In genomic region chr3:183050706-183051105, GRCh38 we compare ENCODE assay signal across 22 cellular contexts. TPM values are rescaled to one million over a fixed set of nuclear protein-coding genes. Genes with fewer than 3 reads are reported as not detected.
DNase-seq lines count a peak whose midpoint lies in the region; ATAC-seq, FAIRE-seq and TF ChIP-seq lines count a peak whose summit lies in the region.
"Had no signal": no experiment of that assay in that cellular context is flagged by ENCODE, and none has a peak within 500 bp of the region (broad histone marks: within the 10 kb centered on the region; RNA-seq: fewer than 3 reads in every experiment).

No MANE protein-coding gene starts in this region.

- H4K20me1 ChIP-seq in GM12878 (ENCODE audit: control insufficient read depth, insufficient read depth): peaks cover 4% of the 10 kb centered on the region; the same call in 1 of the 2 replicates
- H4K20me1 ChIP-seq: BLaER1 had no signal

- CTCF ChIA-PET in A673 (lab: Charles Lee): no interaction called here
- CTCF ChIA-PET in GM12878 (lab: Yijun Ruan, JAX): interaction anchor here (0.6 to 0.7 kb wide), 2 partner anchors 34 to 333 kb away, joined by 3 read pairs; no protein-coding TSS in a partner anchor

- DNase-seq in A673 (ENCODE audit: low spot score) (peak; percentile 11), GM12878 (ENCODE audit: low read depth, low spot score) (no peak), dermis microvascular lymphatic vessel endothelial cell (ENCODE audit: low read depth in 2 of 2) (peak; percentile 2 to 20), foreskin melanocyte (peak; percentile 51), NCI-H1092 treated with DMSO at 0.1 percent for 48 hours (lab: John Stamatoyannopoulos, UW) (no peak), HPDE6-E6E7 (ENCODE audit: extremely low spot score) (no peak), NCI-H345 treated with DMSO at 0.1 percent for 48 hours (lab: John Stamatoyannopoulos, UW; ENCODE audit: unreplicated experiment) (no peak)
- DNase-seq: Calu3; CD4-positive, alpha-beta memory T cell; DMS 273 treated with DMSO at 0.1 percent for 48 hours; DMS53; DND-41; EL; H7; HFFc6 had no signal

- TF ChIP-seq CTCF in A673 (conservative IDR thresholded peaks at IDR 0.05; ENCODE audit: low read depth, low read length) (no peak), GM12878 (IDR thresholded peaks at IDR 0.05 in 2 of 3, conservative IDR thresholded peaks at IDR 0.05 in 1 of 3; ENCODE audit: control insufficient read depth in 2 of 3, extremely low read depth in 1 of 3, insufficient read depth in 1 of 3, low read depth in 3 of 3, low read length in 3 of 3) (no peak)

- H3K4me2 ChIP-seq in GM12878 (ENCODE audit: control insufficient read depth, insufficient read depth): no peak overlapping the region
- H3K4me2 ChIP-seq: A549, BLaER1, GM23338 had no signal

- in situ Hi-C loops in GM12878 (cut with MboI): no loop called here

- H3K27ac ChIP-seq in A673 (ENCODE audit: low read depth, low read length, poor library complexity, severe bottlenecking) (no peak overlapping the region), GM12878 (ENCODE audit: control insufficient read depth, insufficient read depth) (no peak overlapping the region)
- H3K27ac ChIP-seq: 22Rv1, A549, BLaER1 had no signal

- H3K9me3 ChIP-seq in A673 (ENCODE audit: low read depth, low read length, poor library complexity, severe bottlenecking) (peaks cover 3% of the 10 kb centered on the region), GM12878 (replicated peaks; ENCODE audit: control insufficient read depth, insufficient read depth, low read length) (no peaks in the 10 kb centered on the region)
- H3K9me3 ChIP-seq: A549 had no signal

- BruUV-seq in A673 (replicated peaks; lab: Mats Ljungman, UMichigan) (no TSS peak), GM12878 (replicated peaks; lab: Mats Ljungman, UMichigan) (TSS peak; percentile 28)

- intact Hi-C loops in A673 (cut with micrococcal nuclease; ENCODE audit: unreplicated experiment): no loop called here
- intact Hi-C loops in GM12878 (cut with micrococcal nuclease; ENCODE audit: unreplicated experiment): no loop called here

- FAIRE-seq in GM12878 (lab: Jason Lieb, UNC): no peak
- FAIRE-seq: A549, GM12892, GM18507 had no signal

- no peak for TF ChIP-seq POLR2A in GM12878 (IDR thresholded peaks at IDR 0.05; ENCODE audit: low read depth, low read length)

- H3K27me3 ChIP-seq in A673 (replicated peaks; ENCODE audit: insufficient read depth, low read depth, low read length, poor library complexity) (no peaks in the 10 kb centered on the region), GM12878 (replicated peaks in 1 of 2; ENCODE audit: control insufficient read depth in 2 of 2, insufficient read depth in 2 of 2, low read length in 1 of 2) (no peaks in the 10 kb centered on the region)
- H3K27me3 ChIP-seq: BLaER1 had no signal

- SMC1A ChIA-PET in GM12878 (lab: Charles Lee; ENCODE audit: uncharacterized antibody, unreplicated experiment): interaction anchor here (0.6 to 2.3 kb wide), 6 partner anchors 76 to 337 kb away, joined by 3 to 6 read pairs (median 3); no protein-coding TSS in a partner anchor

- H3K4me3 ChIP-seq in A673 (ENCODE audit: low read depth, low read length, poor library complexity, severe bottlenecking) (no peak overlapping the region), GM12878 (no peak overlapping the region)
- H3K4me3 ChIP-seq: A549, BLaER1, GM23338 had no signal

- no peak overlapping the region for H2AFZ ChIP-seq in GM12878 (ENCODE audit: control insufficient read depth, low read depth, low read length)
- H2AFZ ChIP-seq: GM23338 had no signal

- no peak overlapping the region for H3K9ac ChIP-seq in GM12878 (ENCODE audit: control insufficient read depth, insufficient read depth, low read length)
- H3K9ac ChIP-seq: BLaER1 had no signal

- H3K36me3 ChIP-seq in A673 (ENCODE audit: insufficient read depth, low read length, poor library complexity, severe bottlenecking) (peaks cover 15% of the 10 kb centered on the region), GM12878 (ENCODE audit: control insufficient read depth in 2 of 2, insufficient read depth in 2 of 2, low read length in 1 of 2) (peaks cover 0 to 7% of the 10 kb centered on the region in 2 experiments; a peak in 2 of 4 replicates)

- no peak for TF ChIP-seq EP300 in GM12878 (IDR thresholded peaks at IDR 0.05; ENCODE audit: borderline replicate concordance in 1 of 2, control insufficient read depth in 1 of 2, low read depth in 2 of 2, low read length in 2 of 2)

- no peaks in the 10 kb centered on the region for H3K79me2 ChIP-seq in GM12878 (ENCODE audit: control insufficient read depth, insufficient read depth, low read length)

- no peaks in the 10 kb centered on the region for H3K4me1 ChIP-seq in A673 (ENCODE audit: insufficient read depth, low read length, poor library complexity, severe bottlenecking)
- peaks cover 14% of the 10 kb centered on the region for H3K4me1 ChIP-seq in GM12878 (ENCODE audit: control insufficient read depth, insufficient read depth, low read length)
- H3K4me1 ChIP-seq: A549, BLaER1 had no signal

- RAD21 ChIA-PET in GM12878 (lab: Charles Lee; ENCODE audit: unreplicated experiment): no interaction called here

- no peak for ATAC-seq in GM12878
- ATAC-seq: A549, GM23338, HCT116 had no signal

- POLR2A ChIA-PET in A673 (lab: Charles Lee; ENCODE audit: low non-redundant PET) (no interaction called here), GM12878 (lab: Charles Lee) (interaction anchor here (0.5 to 1.0 kb wide), 2 partner anchors 17 to 35 kb away, joined by 3 to 9 read pairs; no protein-coding TSS in a partner anchor)

- no peak for TF ChIP-seq RAD21 in GM12878 (IDR thresholded peaks at IDR 0.05; ENCODE audit: insufficient read depth, low read depth, low read length)

TF ChIP-seq in GM12878, 131 proteins besides CTCF, POLR2A, EP300 and RAD21:
- no peak for TF ChIP-seq SUZ12 (IDR thresholded peaks at IDR 0.05; ENCODE audit: unreplicated experiment)
- no peak for TF ChIP-seq MEF2A (IDR thresholded peaks at IDR 0.05; ENCODE audit: insufficient read depth, low read depth, low read length)
- TF ChIP-seq RFX5 (IDR thresholded peaks at IDR 0.05; ENCODE audit: low read depth, low read length): no peak
- TF ChIP-seq DPF2 (IDR thresholded peaks at IDR 0.05): no peak
- TF ChIP-seq IRF3 (IDR thresholded peaks at IDR 0.05): no peak
- TF ChIP-seq HDAC6 (IDR thresholded peaks at IDR 0.05; ENCODE audit: unreplicated experiment): no peak
- no peak for TF ChIP-seq NR2C1 (IDR thresholded peaks at IDR 0.05)
- TF ChIP-seq E2F8 (IDR thresholded peaks at IDR 0.05; ENCODE audit: low read depth, partially characterized antibody): no peak
- no peak for TF ChIP-seq EED (IDR thresholded peaks at IDR 0.05; ENCODE audit: low read depth)
- no peak for TF ChIP-seq NR2C2 (IDR thresholded peaks at IDR 0.05; ENCODE audit: borderline replicate concordance, control insufficient read depth, insufficient read length, low read depth)
- no peak for TF ChIP-seq MYB (IDR thresholded peaks at IDR 0.05; ENCODE audit: borderline replicate concordance, low read depth, low read length)

RNA-seq across cellular contexts. Expression of gene MCCC1, which starts 48.6 kb away (rescaled TPM):
- total RNA-seq in A673 (2021) (19.2 and 27.4 TPM in 2 replicates), GM12878 (2014; rRNA removed) (43.9 and 47.7 TPM in 2 replicates), GM12878 (2014; rRNA removed; fragmentation: Illumina TruSeq; extraction: Trizol) (52.1 and 52.8 TPM in 2 replicates), GM12878 (2021) (40.0 and 41.9 TPM in 2 replicates), dermis microvascular lymphatic vessel endothelial cell (19.5 and 21.5 TPM in 2 replicates)
- total RNA-seq in GM12878 (2013; cell fraction: nucleolus; rRNA removed): 94.9 and 97.3 TPM in 2 replicates
- 32.9 TPM for polyA plus RNA-seq in GM12878 (2011; ENCODE audit: low read depth)
- polyA plus RNA-seq in GM12878 (2011; rRNA removed) (62.6 and 68.3 TPM in 2 replicates), GM12878 (2014; fragmentation: Illumina TruSeq; extraction: Trizol) (46.3 and 52.3 TPM in 2 replicates), GM12878 (2014; fragmentation: Nextera tagmentation; extraction: Ambion mirVana) (10 to 100 TPM; 35.0 to 38.7 TPM), GM12878 (2014; rRNA removed) (39.8 and 41.3 TPM in 2 replicates), GM12878 (2016; fragmentation: Nextera tagmentation; extraction: Ambion mirVana) (10 to 100 TPM; 61.8 to 71.7 TPM)
- polyA plus RNA-seq in GM12878 (2011; cell fraction: cytosol; rRNA removed): 42.3 and 43.2 TPM in 2 replicates
- 66.7 and 76.5 TPM in 2 replicates for polyA plus RNA-seq in GM12878 (2011; cell fraction: nucleus; rRNA removed)
- 35.5 and 38.9 TPM in 2 replicates for polyA plus RNA-seq in GM12878 (2012)
- polyA minus RNA-seq in GM12878 (2011; rRNA and poly(A)+ RNA removed): 61.5 and 63.8 TPM in 2 replicates
- 22.0 and 33.5 TPM in 2 replicates for polyA minus RNA-seq in GM12878 (2011; cell fraction: cytosol; rRNA and poly(A)+ RNA removed)
- polyA minus RNA-seq in GM12878 (2011; cell fraction: nucleus; rRNA and poly(A)+ RNA removed): 49.7 and 64.7 TPM in 2 replicates

Comparison
In these comparisons a context has a peak if more than half of its experiments do, and no peak if none do; other contexts are left out.
1. DNase-seq: peak in A673 (single experiment), dermis microvascular lymphatic vessel endothelial cell (2 of 2) and foreskin melanocyte (single experiment); none in GM12878 (single experiment), NCI-H1092 treated with DMSO at 0.1 percent for 48 hours (single experiment), HPDE6-E6E7 (single experiment) and NCI-H345 treated with DMSO at 0.1 percent for 48 hours (single experiment).